In the genomic region with DNA sequence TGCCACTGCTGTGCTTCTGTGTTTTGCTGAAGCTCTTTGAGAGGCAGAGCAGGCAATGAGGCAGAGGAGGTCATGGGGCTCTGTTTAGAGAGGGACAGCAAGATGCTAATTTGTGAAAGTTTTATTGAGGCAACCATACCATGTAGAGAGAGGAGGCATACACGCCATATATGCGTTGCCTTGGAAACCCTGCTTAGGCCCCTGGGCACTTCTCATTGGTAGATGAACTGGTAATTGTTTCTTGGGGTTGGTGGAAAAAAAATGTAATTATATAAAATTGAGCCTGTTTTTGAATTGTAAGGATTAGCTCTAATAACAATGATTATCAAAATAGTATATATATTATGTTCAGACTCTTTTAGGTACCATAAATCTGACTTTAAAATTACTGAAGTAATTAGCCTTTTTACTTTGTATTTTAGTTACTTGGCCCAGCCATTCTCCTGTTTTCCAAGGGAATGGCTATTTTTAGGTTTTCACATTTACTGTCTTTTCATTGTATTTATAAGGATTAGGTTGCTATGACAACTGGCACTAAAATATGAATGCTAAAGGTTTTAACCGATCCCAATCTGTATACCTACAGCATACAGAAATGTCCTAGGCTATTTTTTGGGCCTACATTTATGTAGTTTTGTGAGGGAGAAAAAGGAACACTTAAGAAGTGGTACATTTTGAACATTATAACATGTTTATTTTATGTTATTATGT, we compare ENCODE assay signal across 23 cellular contexts. TPM values are rescaled to one million over a fixed set of nuclear protein-coding genes. Genes with fewer than 3 reads are reported as not detected.
DNase-seq lines count a peak whose midpoint lies in the region; ATAC-seq, FAIRE-seq and TF ChIP-seq lines count a peak whose summit lies in the region.
"Had no signal": no experiment of that assay in that cellular context is flagged by ENCODE, and none has a peak within 500 bp of the region (broad histone marks: within the 10 kb centered on the region; RNA-seq: fewer than 3 reads in every experiment).

No MANE protein-coding gene starts in this region.

- 100% methylated on average over 3 of the region's 3 CpGs for WGBS in K562 (ENCODE audit: insufficient coverage, low coverage, missing lambda C conversion rate)
- 93 to 100% methylated on average over 1 to 2 of the region's 3 CpGs for WGBS in mesodermal cell (ENCODE audit: insufficient coverage in 2 of 2), 2 experiments

- CTCF ChIA-PET in K562 (lab: Yijun Ruan, JAX; ENCODE audit: low intra/inter-chr PET ratio) = interaction anchor here (1.7 kb wide), 1 partner anchor 219 kb away, joined by 4 read pairs; no protein-coding TSS in a partner anchor
- CTCF ChIA-PET in Caco-2 (lab: Charles Lee) = interaction anchor here (1.1 kb wide), 1 partner anchor 103 kb away, joined by 3 read pairs; no protein-coding TSS in a partner anchor

- H3K4me2 ChIP-seq in K562 (ENCODE audit: insufficient read depth, low read length) = no peak overlapping the region

- H3K36me3 ChIP-seq in K562 (ENCODE audit: control insufficient read depth, insufficient read depth, low read length) = peaks cover 100% of the 10 kb centered on the region
- peaks cover 81% of the 10 kb centered on the region for H3K36me3 ChIP-seq in mesodermal cell (ENCODE audit: control insufficient read depth, insufficient read depth, low read length)
- H3K36me3 ChIP-seq in lower lobe of right lung = peaks cover 76% of the 10 kb centered on the region
- H3K36me3 ChIP-seq in Caco-2 (ENCODE audit: control insufficient read depth, insufficient read depth, low read length) = no peaks in the 10 kb centered on the region; the same call in 1 of the 2 replicates

- TF ChIP-seq EP300 in K562 (IDR thresholded peaks at IDR 0.05; ENCODE audit: low read length) = no peak

- no peak for ATAC-seq in K562
- no peak for ATAC-seq in lower lobe of right lung
- ATAC-seq: left cardiac atrium had no signal

- no peaks in the 10 kb centered on the region for H3K9me3 Mint-ChIP-seq in Caco-2 (ENCODE audit: unreplicated experiment)
- H3K9me3 Mint-ChIP-seq: activated B cell treated with CpG ODN at 0.5 μM for 24 hours; activated CD4-positive, alpha-beta T cell treated with anti-CD3 and anti-CD28 coated beads, Interleukin-2, amount 10 ng/mL, durations not matched to agents 7 days and 5 days; immature natural killer cell had no signal

- no peak for TF ChIP-seq POLR2A in K562 (conservative IDR thresholded peaks at IDR 0.05)

- BruUV-seq in K562 (replicated peaks; lab: Mats Ljungman, UMichigan) (no TSS peak), Caco-2 (replicated peaks; lab: Mats Ljungman, UMichigan) (no TSS peak)

- peaks cover 5% of the 10 kb centered on the region for H3K4me1 Mint-ChIP-seq in Caco-2 (ENCODE audit: low read depth, unreplicated experiment)
- H3K4me1 Mint-ChIP-seq: activated B cell treated with CpG ODN at 0.5 μM for 24 hours; activated CD4-positive, alpha-beta T cell treated with anti-CD3 and anti-CD28 coated beads, Interleukin-2, amount 10 ng/mL, durations not matched to agents 7 days and 5 days; immature natural killer cell had no signal

- H3K36me3 Mint-ChIP-seq in Caco-2 (ENCODE audit: insufficient read depth, unreplicated experiment) = peaks cover 84% of the 10 kb centered on the region

- intact Hi-C loops in K562 (cut with micrococcal nuclease) = loop anchor here (5.0 to 10.0 kb wide), 3 partner anchors 51 to 584 kb away; a partner anchor contains a TSS
- intact Hi-C loops in lower lobe of right lung (cut with DNase I) = no loop called here
- intact Hi-C loops in Caco-2 (cut with micrococcal nuclease; ENCODE audit: unreplicated experiment) = loop anchor here (5.0 kb wide), 1 partner anchor 266 kb away; no protein-coding TSS in a partner anchor

- H3K79me2 ChIP-seq in K562 (ENCODE audit: control insufficient read depth, insufficient read depth, low read length) = no peaks in the 10 kb centered on the region

- no peak for FAIRE-seq in K562 (lab: Jason Lieb, UNC)
- FAIRE-seq: endothelial cell of umbilical vein had no signal

- in situ Hi-C loops in K562 (cut with MboI) = loop anchor here (5.0 kb wide), 1 partner anchor 219 kb away; no protein-coding TSS in a partner anchor

- no peak overlapping the region for H3K4me3 ChIP-seq in K562
- H3K4me3 ChIP-seq in mesodermal cell (ENCODE audit: extremely low read depth, insufficient read depth, low read length, poor library complexity, severe bottlenecking) = no peak overlapping the region
- H3K4me3 ChIP-seq in lower lobe of right lung = no peak overlapping the region
- H3K4me3 ChIP-seq in Caco-2 (ENCODE audit: low read depth, low read length) = no peak overlapping the region
- H3K4me3 ChIP-seq: sigmoid colon, upper lobe of left lung had no signal

- POLR2A ChIA-PET in K562 (lab: Yijun Ruan, JAX) = no interaction called here
- POLR2A ChIA-PET in Caco-2 (lab: Charles Lee) = no interaction called here

- H3K9me3 ChIP-seq in K562 (replicated peaks; ENCODE audit: control insufficient read depth, insufficient read depth, low read depth, low read length) = no peaks in the 10 kb centered on the region
- H3K9me3 ChIP-seq in mesodermal cell (ENCODE audit: control insufficient read depth, low read length) = no peaks in the 10 kb centered on the region
- no peaks in the 10 kb centered on the region for H3K9me3 ChIP-seq in lower lobe of right lung
- no peaks in the 10 kb centered on the region for H3K9me3 ChIP-seq in Caco-2
- H3K9me3 ChIP-seq: sigmoid colon, upper lobe of left lung had no signal

- H3K4me3 Mint-ChIP-seq in Caco-2 (ENCODE audit: unreplicated experiment) = no peak overlapping the region
- H3K4me3 Mint-ChIP-seq: activated B cell treated with CpG ODN at 0.5 μM for 24 hours; activated CD4-positive, alpha-beta T cell treated with anti-CD3 and anti-CD28 coated beads, Interleukin-2, amount 10 ng/mL, durations not matched to agents 7 days and 5 days; activated naive CD8-positive, alpha-beta T cell; immature natural killer cell had no signal

- H3K27me3 Mint-ChIP-seq in Caco-2 (ENCODE audit: insufficient read depth, unreplicated experiment) = no peaks in the 10 kb centered on the region
- H3K27me3 Mint-ChIP-seq: activated B cell treated with CpG ODN at 0.5 μM for 24 hours; activated CD4-positive, alpha-beta T cell treated with anti-CD3 and anti-CD28 coated beads, Interleukin-2, amount 10 ng/mL, durations not matched to agents 7 days and 5 days; activated naive CD8-positive, alpha-beta T cell had no signal

- peak; percentile 20 for DNase-seq in NCI-H2081 treated with DMSO at 0.1 percent for 48 hours (lab: John Stamatoyannopoulos, UW)
- DNase-seq in K562 (ENCODE audit: extremely low read depth in 1 of 4, low spot score in 3 of 4) = no peak
- DNase-seq in lower lobe of right lung = no peak
- no peak for DNase-seq in activated naive CD4-positive, alpha-beta T cell treated with anti-CD3 and anti-CD28 coated beads, Interleukin-2, amount 50 U/mL, for 16 hours
- no peak for DNase-seq in Caco-2
- DNase-seq: activated B cell treated with CpG ODN at 0.5 μM for 24 hours; activated CD4-positive, alpha-beta T cell treated with anti-CD3 and anti-CD28 coated beads, Interleukin-2, amount 10 ng/mL, durations not matched to agents 7 days and 5 days; activated effector memory CD4-positive, alpha-beta T cell treated with Interleukin-2 at 50 U/mL for 16 hours; C1 segment of cervical spinal cord; central memory CD4-positive, alpha-beta T cell; DMS53; HCEC 1CT; immature natural killer cell; left cardiac atrium; MV-4-11; NCI-H1436 treated with DMSO at 0.1 percent for 48 hours; sigmoid colon; stimulated activated CD4-positive, alpha-beta T cell treated with anti-CD3 and anti-CD28 coated beads, Interleukin-4, amount 100 ng/mL, for 1 hour; upper lobe of left lung had no signal

- H4K20me1 ChIP-seq in K562 (replicated peaks; ENCODE audit: control insufficient read depth, insufficient read depth, low read length) = no peaks in the 10 kb centered on the region

- H3K27me3 ChIP-seq in K562 (ENCODE audit: control insufficient read depth in 2 of 2, insufficient read depth in 2 of 2, low read length in 2 of 2) (no peaks in the 10 kb centered on the region), lower lobe of right lung (ENCODE audit: low read depth) (no peaks in the 10 kb centered on the region), Caco-2 (replicated peaks; ENCODE audit: control insufficient read depth, insufficient read depth, low read length) (no peaks in the 10 kb centered on the region)
- H3K27me3 ChIP-seq: sigmoid colon, upper lobe of left lung had no signal

- H3K9me1 ChIP-seq in K562 (ENCODE audit: control insufficient read depth, insufficient read depth, low read length) = no peaks in the 10 kb centered on the region

- H3K27ac Mint-ChIP-seq in Caco-2 (ENCODE audit: unreplicated experiment) = no peak overlapping the region
- H3K27ac Mint-ChIP-seq: activated B cell treated with CpG ODN at 0.5 μM for 24 hours; activated CD4-positive, alpha-beta T cell treated with anti-CD3 and anti-CD28 coated beads, Interleukin-2, amount 10 ng/mL, durations not matched to agents 7 days and 5 days; activated naive CD8-positive, alpha-beta T cell; immature natural killer cell had no signal

- TF ChIP-seq RAD21 in K562 (CRISPR knock-in tag; conservative IDR thresholded peaks at IDR 0.05 in 1 of 2, IDR thresholded peaks at IDR 0.05 in 1 of 2) = no peak

- H3K27ac ChIP-seq in K562 (ENCODE audit: extremely low read depth, low read depth, low read length) (no peak overlapping the region), mesodermal cell (ENCODE audit: low read depth, low read length, severe bottlenecking) (peak overlapping the region; percentile 8), temporal lobe (ENCODE audit: low read depth, low read length) (peak overlapping the region; percentile 24), lower lobe of right lung (no peak overlapping the region)
- H3K27ac ChIP-seq: sigmoid colon, upper lobe of left lung had no signal

- H2AFZ ChIP-seq in K562 (ENCODE audit: low read depth, low read length) = no peak overlapping the region

- H3K4me1 ChIP-seq in K562 (replicated peaks in 1 of 2; ENCODE audit: control insufficient read depth in 2 of 2, insufficient read depth in 2 of 2, low read length in 2 of 2) (no peaks in the 10 kb centered on the region), mesodermal cell (ENCODE audit: control insufficient read depth, insufficient read depth, low read length, poor library complexity, severe bottlenecking) (no peaks in the 10 kb centered on the region), lower lobe of right lung (no peaks in the 10 kb centered on the region), Caco-2 (peaks cover 6% of the 10 kb centered on the region)
- H3K4me1 ChIP-seq: sigmoid colon, upper lobe of left lung had no signal

- no peak for TF ChIP-seq CTCF in K562 (IDR thresholded peaks at IDR 0.05 in 2 of 3, conservative IDR thresholded peaks at IDR 0.05 in 1 of 3; ENCODE audit: insufficient read depth in 2 of 3, low read depth in 1 of 3, low read length in 3 of 3)
- TF ChIP-seq CTCF in lower lobe of right lung (IDR thresholded peaks at IDR 0.05) = no peak
- no peak for TF ChIP-seq CTCF in Caco-2 (IDR thresholded peaks at IDR 0.05; ENCODE audit: insufficient read depth in 1 of 2, low read depth in 1 of 2, low read length in 1 of 2, severe bottlenecking in 1 of 2, unreplicated experiment in 1 of 2)

- no peak overlapping the region for H3K9ac ChIP-seq in K562 (ENCODE audit: insufficient read depth in 1 of 2, low read depth in 2 of 2, low read length in 2 of 2)

RNA-seq across cellular contexts. Expression of a gene that starts 52.4 kb away (rescaled TPM):
- 46.8 and 66.2 TPM in 2 replicates for total RNA-seq in K562 (2011; cell fraction: chromatin; rRNA removed; ENCODE audit: low replicate concordance)
- 32.0 and 35.4 TPM in 2 replicates for total RNA-seq in K562 (2011; cell fraction: nucleolus; rRNA removed)
- total RNA-seq in K562 (2011; cell fraction: nucleoplasm; rRNA removed) = 50.6 and 71.3 TPM in 2 replicates
- total RNA-seq in K562 (2014; rRNA removed) = 133 and 168 TPM in 2 replicates
- 188 and 204 TPM in 2 replicates for total RNA-seq in K562 (2014; rRNA removed; fragmentation: Illumina TruSeq; extraction: Trizol)
- total RNA-seq in K562 (2015; rRNA removed; fragmentation: Illumina TruSeq; extraction: Trizol) = 163 and 167 TPM in 2 replicates
- total RNA-seq in K562 (2021) = 146 and 159 TPM in 2 replicates
- 140 and 155 TPM in 2 replicates for polyA plus RNA-seq in K562 (2011; rRNA removed)
- 65.1 and 82.4 TPM in 2 replicates for polyA plus RNA-seq in K562 (2011; cell fraction: cytosol; rRNA removed)
- 52.4 and 74.8 TPM in 2 replicates for polyA plus RNA-seq in K562 (2011; cell fraction: nucleus; rRNA removed)
- polyA plus RNA-seq in K562 (2012) = 130 and 147 TPM in 2 replicates
- polyA plus RNA-seq in K562 (2014; fragmentation: Illumina TruSeq; extraction: Trizol) = 222 and 244 TPM in 2 replicates
- polyA plus RNA-seq in K562 (2014; fragmentation: Nextera tagmentation; extraction: Ambion mirVana) = 100 to 1,000 TPM; 251 to 316 TPM
- polyA plus RNA-seq in K562 (2014; rRNA removed) = 137 and 173 TPM in 2 replicates
- polyA minus RNA-seq in K562 (2011; rRNA and poly(A)+ RNA removed) = 77.1 and 82.6 TPM in 2 replicates
- polyA minus RNA-seq in K562 (2011; cell fraction: cytosol; rRNA and poly(A)+ RNA removed) = 80.0 and 90.3 TPM in 2 replicates
- polyA minus RNA-seq in K562 (2011; cell fraction: nucleus; rRNA and poly(A)+ RNA removed) = 16.7 and 29.4 TPM in 2 replicates
- polyA plus RNA-seq in mesodermal cell (2013, experiment 1 of 2) = 153 TPM
- polyA plus RNA-seq in mesodermal cell (2013, experiment 2 of 2) = 137 TPM
- total RNA-seq in temporal lobe = 85.6 TPM
- 24.6 TPM for total RNA-seq in lower lobe of right lung
- 148 TPM in 2 replicates for total RNA-seq in Caco-2 (2022)

RNA-seq across cellular contexts. Expression of a gene that starts 52.8 kb away (rescaled TPM):
- 32.4 and 48.1 TPM in 2 replicates for total RNA-seq in K562 (2011; cell fraction: chromatin; rRNA removed; ENCODE audit: low replicate concordance)
- 19.8 and 24.7 TPM in 2 replicates for total RNA-seq in K562 (2011; cell fraction: nucleolus; rRNA removed)
- 20.9 and 23.6 TPM in 2 replicates for total RNA-seq in K562 (2011; cell fraction: nucleoplasm; rRNA removed)
- total RNA-seq in K562 (2014; rRNA removed) = 41.1 and 41.4 TPM in 2 replicates
- 57.0 and 64.3 TPM in 2 replicates for total RNA-seq in K562 (2014; rRNA removed; fragmentation: Illumina TruSeq; extraction: Trizol)
- 48.7 and 52.6 TPM in 2 replicates for total RNA-seq in K562 (2015; rRNA removed; fragmentation: Illumina TruSeq; extraction: Trizol)
- 43.7 and 44.0 TPM in 2 replicates for total RNA-seq in K562 (2021)
- 58.5 and 71.5 TPM in 2 replicates for polyA plus RNA-seq in K562 (2011; rRNA removed)
- 17.1 and 33.8 TPM in 2 replicates for polyA plus RNA-seq in K562 (2011; cell fraction: cytosol; rRNA removed)
- 37.1 and 45.7 TPM in 2 replicates for polyA plus RNA-seq in K562 (2011; cell fraction: nucleus; rRNA removed)
- polyA plus RNA-seq in K562 (2012) = 42.1 and 43.9 TPM in 2 replicates
- 45.7 and 48.8 TPM in 2 replicates for polyA plus RNA-seq in K562 (2014; fragmentation: Illumina TruSeq; extraction: Trizol)
- polyA plus RNA-seq in K562 (2014; fragmentation: Nextera tagmentation; extraction: Ambion mirVana) = 10 to 100 TPM; 38.9 to 70.3 TPM
- 45.7 and 48.4 TPM in 2 replicates for polyA plus RNA-seq in K562 (2014; rRNA removed)
- polyA minus RNA-seq in K562 (2011; rRNA and poly(A)+ RNA removed) = 78.8 and 85.3 TPM in 2 replicates
- polyA minus RNA-seq in K562 (2011; cell fraction: cytosol; rRNA and poly(A)+ RNA removed) = 22.1 and 26.2 TPM in 2 replicates
- 21.3 and 34.0 TPM in 2 replicates for polyA minus RNA-seq in K562 (2011; cell fraction: nucleus; rRNA and poly(A)+ RNA removed)
- 22.6 TPM for polyA plus RNA-seq in mesodermal cell (2013, experiment 1 of 2)
- 23.4 TPM for polyA plus RNA-seq in mesodermal cell (2013, experiment 2 of 2)
- total RNA-seq in temporal lobe = 74.3 TPM
- 13.9 TPM for total RNA-seq in lower lobe of right lung
- 34.5 and 35.2 TPM in 2 replicates for total RNA-seq in Caco-2 (2022)

RNA-seq across cellular contexts. Expression of a gene that starts 55.2 kb away (rescaled TPM):
- 20.7 and 45.9 TPM in 2 replicates for total RNA-seq in K562 (2011; cell fraction: chromatin; rRNA removed; ENCODE audit: low replicate concordance)
- total RNA-seq in K562 (2011; cell fraction: nucleolus; rRNA removed) = 26.2 and 28.2 TPM in 2 replicates
- total RNA-seq in K562 (2011; cell fraction: nucleoplasm; rRNA removed) = 50.4 and 66.6 TPM in 2 replicates
- 12.8 and 16.6 TPM in 2 replicates for total RNA-seq in K562 (2014; rRNA removed)
- 29.2 and 32.5 TPM in 2 replicates for total RNA-seq in K562 (2014; rRNA removed; fragmentation: Illumina TruSeq; extraction: Trizol)
- total RNA-seq in K562 (2015; rRNA removed; fragmentation: Illumina TruSeq; extraction: Trizol) = 14.3 and 16.4 TPM in 2 replicates
- total RNA-seq in K562 (2021) = 26.8 and 28.9 TPM in 2 replicates
- polyA plus RNA-seq in K562 (2011; rRNA removed) = 23.3 and 46.3 TPM in 2 replicates
- polyA plus RNA-seq in K562 (2011; cell fraction: cytosol; rRNA removed) = 14.2 and 22.5 TPM in 2 replicates
- polyA plus RNA-seq in K562 (2011; cell fraction: nucleus; rRNA removed) = 8.5 and 10.1 TPM in 2 replicates
- polyA plus RNA-seq in K562 (2012) = 17.7 and 21.3 TPM in 2 replicates
- polyA plus RNA-seq in K562 (2014; fragmentation: Illumina TruSeq; extraction: Trizol) = 25.0 and 29.3 TPM in 2 replicates
- 1 to 10 TPM; 7.8 to 9.8 TPM for polyA plus RNA-seq in K562 (2014; fragmentation: Nextera tagmentation; extraction: Ambion mirVana)
- 20.0 and 23.9 TPM in 2 replicates for polyA plus RNA-seq in K562 (2014; rRNA removed)
- 12.9 and 21.0 TPM in 2 replicates for polyA minus RNA-seq in K562 (2011; rRNA and poly(A)+ RNA removed)
- polyA minus RNA-seq in K562 (2011; cell fraction: cytosol; rRNA and poly(A)+ RNA removed) = 8.0 and 14.1 TPM in 2 replicates
- 3.5 and 5.3 TPM in 2 replicates for polyA minus RNA-seq in K562 (2011; cell fraction: nucleus; rRNA and poly(A)+ RNA removed)
- 97.1 TPM for polyA plus RNA-seq in mesodermal cell (2013, experiment 1 of 2)
- 94.8 TPM for polyA plus RNA-seq in mesodermal cell (2013, experiment 2 of 2)
- total RNA-seq in temporal lobe = 70.3 TPM
- total RNA-seq in lower lobe of right lung = 120 TPM
- total RNA-seq in Caco-2 (2022) = 193 and 208 TPM in 2 replicates

Comparison
In these comparisons a context has a peak if more than half of its experiments do, and no peak if none do; other contexts are left out.
1. H3K27ac ChIP-seq: peak in mesodermal cell (single experiment) and temporal lobe (single experiment); none in K562 (single experiment) and lower lobe of right lung (single experiment).